Comparison of ENCODE assay signal across 1 cellular context in the genomic region with DNA sequence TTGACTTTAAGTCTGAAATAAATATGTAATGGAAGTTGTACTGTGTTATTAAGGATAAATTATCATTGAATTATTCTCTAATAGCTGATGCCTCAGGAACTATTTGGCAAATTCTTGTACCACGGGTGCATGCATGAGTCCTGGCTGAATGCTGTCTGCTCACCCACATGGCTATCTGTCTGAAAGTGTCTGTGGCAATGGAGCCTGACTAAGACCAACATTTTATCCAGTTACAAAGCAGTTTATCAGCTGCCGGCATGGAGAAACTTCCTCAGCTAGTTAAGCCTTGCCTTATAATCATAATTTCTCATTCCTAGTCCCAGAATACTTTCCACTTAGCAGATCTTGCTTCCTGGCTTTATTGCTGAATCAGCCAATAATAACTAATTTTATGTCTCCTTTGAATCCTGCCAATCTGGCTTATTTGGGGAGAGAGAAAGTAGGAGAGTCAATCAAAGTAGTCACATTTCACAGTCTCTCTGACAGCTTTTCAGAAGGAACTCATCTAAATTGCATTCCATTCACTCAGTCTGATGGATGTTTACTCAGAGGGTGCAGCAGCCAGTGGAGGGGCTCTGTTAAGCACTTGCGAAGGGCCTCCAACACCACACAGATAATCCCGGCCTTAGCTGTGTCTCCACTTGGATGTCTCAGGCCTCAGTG.
TF ChIP-seq lines count a peak whose summit lies in the region.

No MANE protein-coding gene starts in this region.

TF ChIP-seq in H1, 55 proteins besides CTCF, POLR2A, EP300 and RAD21:
- TF ChIP-seq, protein P1, sequence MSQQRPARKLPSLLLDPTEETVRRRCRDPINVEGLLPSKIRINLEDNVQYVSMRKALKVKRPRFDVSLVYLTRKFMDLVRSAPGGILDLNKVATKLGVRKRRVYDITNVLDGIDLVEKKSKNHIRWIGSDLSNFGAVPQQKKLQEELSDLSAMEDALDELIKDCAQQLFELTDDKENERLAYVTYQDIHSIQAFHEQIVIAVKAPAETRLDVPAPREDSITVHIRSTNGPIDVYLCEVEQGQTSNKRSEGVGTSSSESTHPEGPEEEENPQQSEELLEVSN (IDR thresholded peaks at IDR 0.05), result no peak
- TF ChIP-seq CHD1 (IDR thresholded peaks at IDR 0.05; ENCODE audit: low read depth, low read length), result no peak
- TF ChIP-seq MAFK (IDR thresholded peaks at IDR 0.05; ENCODE audit: low read depth, low read length), result peak; percentile 75
